In the genomic region with DNA sequence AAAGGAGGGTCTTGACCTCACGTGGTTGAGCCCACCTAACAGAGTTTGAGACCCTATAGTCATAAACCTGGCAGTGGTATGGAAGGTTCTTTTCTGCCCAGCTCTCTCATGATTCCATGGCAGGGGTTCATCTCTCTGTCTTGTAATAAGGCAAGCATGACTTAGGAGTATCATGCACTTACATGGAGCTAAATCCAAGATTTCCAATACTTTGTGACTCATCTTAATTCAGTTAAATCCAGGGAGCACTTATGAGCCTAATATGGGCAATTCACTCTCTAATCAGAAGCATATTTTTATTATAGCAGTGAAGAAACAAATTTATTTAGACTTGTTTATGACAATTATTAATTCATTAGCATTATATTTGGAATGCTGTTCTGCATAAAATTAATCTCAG, we compare ENCODE assay signal across 17 cellular contexts.
DNase-seq lines count a peak whose midpoint lies in the region; ATAC-seq and TF ChIP-seq lines count a peak whose summit lies in the region.
"Had no signal": no experiment of that assay in that cellular context is flagged by ENCODE, and none has a peak within 500 bp of the region (broad histone marks: within the 10 kb centered on the region; RNA-seq: fewer than 3 reads in every experiment).

No MANE protein-coding gene starts in this region.

- H3K4ac ChIP-seq in mesenchymal stem cell (ENCODE audit: low read depth in 1 of 2, low read length in 2 of 2) = no peak overlapping the region

- WGBS in mesenchymal stem cell = 45% methylated on average over 1 of the region's 1 CpG

- no peaks in the 10 kb centered on the region for H3K79me2 ChIP-seq in fibroblast of lung (ENCODE audit: control insufficient read depth, insufficient read depth, low read length)

- no peak overlapping the region for H2BK15ac ChIP-seq in mesenchymal stem cell (ENCODE audit: low read depth, poor library complexity, severe bottlenecking)

- H4K91ac ChIP-seq in mesenchymal stem cell (ENCODE audit: low read length) = no peak overlapping the region

- no peak overlapping the region for H2BK12ac ChIP-seq in mesenchymal stem cell (ENCODE audit: low read length in 2 of 2)

- H3K9ac ChIP-seq in fibroblast of lung (ENCODE audit: insufficient read depth, low read length) (no peak overlapping the region), mesenchymal stem cell (ENCODE audit: low read length) (peak overlapping the region; percentile 37)

- TF ChIP-seq CTCF in Panc1 (IDR thresholded peaks at IDR 0.05) (no peak), fibroblast of lung (conservative IDR thresholded peaks at IDR 0.05 in 1 of 2, IDR thresholded peaks at IDR 0.05 in 1 of 2; ENCODE audit: low read depth in 1 of 2, low read length in 2 of 2) (no peak), upper lobe of right lung (IDR thresholded peaks at IDR 0.05) (no peak)

- no peaks in the 10 kb centered on the region for H3K79me1 ChIP-seq in mesenchymal stem cell (replicated peaks; ENCODE audit: low read length, poor library complexity, severe bottlenecking)

- DNase-seq in Panc1 (ENCODE audit: low read depth, low spot score) = no peak
- peak; percentile 6 to 11 for DNase-seq in fibroblast of lung (ENCODE audit: low read depth in 2 of 2)
- no peak for DNase-seq in mesenchymal stem cell
- DNase-seq in upper lobe of right lung = no peak
- no peak for DNase-seq in OCI-M1 (lab: John Stamatoyannopoulos, UW)
- DNase-seq: DMS53, GDM1, Kasumi-1, NCI-H1694, NCI-H2081 treated with DMSO at 0.1 percent for 48 hours, NCI-H446, NCI-H526 treated with DMSO at 0.1 percent for 48 hours, RPMI8226, SHP77 had no signal

- H3K36me3 ChIP-seq in Panc1 (ENCODE audit: control insufficient read depth, insufficient read depth, low read length) = no peaks in the 10 kb centered on the region
- H3K36me3 ChIP-seq in fibroblast of lung (ENCODE audit: control insufficient read depth, insufficient read depth, low read length) = no peaks in the 10 kb centered on the region
- H3K36me3 ChIP-seq in mesenchymal stem cell (ENCODE audit: control insufficient read depth in 1 of 2, insufficient read depth in 2 of 2, low read depth in 1 of 2, low read length in 2 of 2) = no peaks in the 10 kb centered on the region
- H3K36me3 ChIP-seq in upper lobe of right lung = no peaks in the 10 kb centered on the region

- CTCF ChIA-PET in Panc1 (lab: Charles Lee) = no interaction called here

- H3K18ac ChIP-seq in mesenchymal stem cell (ENCODE audit: low read depth in 1 of 2, low read length in 2 of 2) = no peak overlapping the region

- no peaks in the 10 kb centered on the region for H4K20me1 ChIP-seq in fibroblast of lung (ENCODE audit: control insufficient read depth, extremely low read depth, insufficient read depth, low read length)

- H3K4me2 ChIP-seq in fibroblast of lung (ENCODE audit: extremely low read depth, insufficient read depth, low read length) (no peak overlapping the region), mesenchymal stem cell (ENCODE audit: low read length, poor library complexity, severe bottlenecking) (no peak overlapping the region)

- no peak overlapping the region for H2AK5ac ChIP-seq in mesenchymal stem cell (ENCODE audit: low read length, severe bottlenecking)

- POLR2A ChIA-PET in Panc1 (lab: Charles Lee) = interaction anchor here (0.7 kb wide), 1 partner anchor 51 kb away, joined by 4 read pairs; no protein-coding TSS in a partner anchor

- H3K4me3 ChIP-seq in Panc1 (ENCODE audit: low read depth in 2 of 2, low read length in 2 of 2) (no peak overlapping the region), fibroblast of lung (replicated peaks in 1 of 4; ENCODE audit: control extremely low read depth in 1 of 4, insufficient read depth in 1 of 4, low read depth in 3 of 4, low read length in 4 of 4) (no peak overlapping the region), mesenchymal stem cell (ENCODE audit: insufficient read depth in 1 of 2, low read depth in 1 of 2, low read length in 2 of 2) (no peak overlapping the region), upper lobe of right lung (no peak overlapping the region)
- H3K4me3 ChIP-seq: SK-N-MC had no signal

- no peak overlapping the region for H2AFZ ChIP-seq in fibroblast of lung (ENCODE audit: low read length)
- no peak overlapping the region for H2AFZ ChIP-seq in mesenchymal stem cell (ENCODE audit: low read depth, low read length)

- H2BK120ac ChIP-seq in mesenchymal stem cell (ENCODE audit: low read depth, low read length) = no peak overlapping the region

- no peaks in the 10 kb centered on the region for H3K9me3 ChIP-seq in Panc1 (ENCODE audit: control insufficient read depth, insufficient read depth, low read depth, low read length)
- no peaks in the 10 kb centered on the region for H3K9me3 ChIP-seq in fibroblast of lung (ENCODE audit: control insufficient read depth, insufficient read depth, low read depth, low read length)
- H3K9me3 ChIP-seq in mesenchymal stem cell (ENCODE audit: control insufficient read depth, low read length) = no peaks in the 10 kb centered on the region
- no peaks in the 10 kb centered on the region for H3K9me3 ChIP-seq in upper lobe of right lung

- H2BK5ac ChIP-seq in mesenchymal stem cell (ENCODE audit: low read depth, low read length, poor library complexity, severe bottlenecking) = no peak overlapping the region

- intact Hi-C loops in Panc1 (cut with micrococcal nuclease; ENCODE audit: unreplicated experiment) = no loop called here
- intact Hi-C loops in upper lobe of right lung (cut with DNase I) = no loop called here

- ATAC-seq in Panc1 (no peak), upper lobe of right lung (no peak), GM18519 (IDR thresholded peaks at IDR 0.05; ENCODE audit: low FRiP score, unreplicated experiment) (no peak), HG03196 (IDR thresholded peaks at IDR 0.05; ENCODE audit: unreplicated experiment) (no peak)

- in situ Hi-C loops in Panc1 (cut with HindIII; ENCODE audit: low pct_unique_long_range_greater_than_20kb, low sequenced_read_pairs) = no loop called here

- no TSS peak for BruUV-seq in Panc1 (replicated peaks; lab: Mats Ljungman, UMichigan)

- H3K27ac ChIP-seq in Panc1 (ENCODE audit: low read length) (peak overlapping the region; percentile 34; the same call in 1 of the 2 replicates), fibroblast of lung (ENCODE audit: insufficient read depth, low read length) (no peak overlapping the region), mesenchymal stem cell (ENCODE audit: low read length, poor library complexity, severe bottlenecking) (no peak overlapping the region), upper lobe of right lung (peak overlapping the region; percentile 65)

- H3K14ac ChIP-seq in mesenchymal stem cell (ENCODE audit: low read length in 2 of 2) = no peak overlapping the region

- H3K4me1 ChIP-seq in Panc1 (ENCODE audit: control insufficient read depth, insufficient read depth, low read length) (no peaks in the 10 kb centered on the region; the same call in none of the 2 replicates), fibroblast of lung (ENCODE audit: control insufficient read depth, extremely low read depth, insufficient read depth, low read length) (no peaks in the 10 kb centered on the region), mesenchymal stem cell (ENCODE audit: control insufficient read depth, insufficient read depth, low read depth, low read length) (peaks cover 4% of the 10 kb centered on the region), upper lobe of right lung (peaks cover 23% of the 10 kb centered on the region)

- H4K8ac ChIP-seq in mesenchymal stem cell (ENCODE audit: low read length) = no peak overlapping the region

- H3K27me3 ChIP-seq in Panc1 (ENCODE audit: control insufficient read depth, insufficient read depth, low read length) (no peaks in the 10 kb centered on the region; the same call in 1 of the 2 replicates), fibroblast of lung (ENCODE audit: control insufficient read depth, insufficient read depth, low read length) (no peaks in the 10 kb centered on the region), mesenchymal stem cell (ENCODE audit: control insufficient read depth in 1 of 2, insufficient read depth in 1 of 2, low read length in 2 of 2) (peaks cover 0 to 3% of the 10 kb centered on the region in 2 experiments), upper lobe of right lung (no peaks in the 10 kb centered on the region)

- H3K23ac ChIP-seq in mesenchymal stem cell (ENCODE audit: low read length in 2 of 2) = no peak overlapping the region

Comparison
In these comparisons a context has a peak if more than half of its experiments do, and no peak if none do; other contexts are left out.
1. DNase-seq: peak in fibroblast of lung (2 of 2); none in Panc1 (single experiment), mesenchymal stem cell (single experiment), upper lobe of right lung (single experiment) and OCI-M1 (single experiment).
2. H3K27ac ChIP-seq: peak in Panc1 (single experiment) and upper lobe of right lung (single experiment); none in fibroblast of lung (single experiment) and mesenchymal stem cell (single experiment).